ENCODE assay signal across 20 cellular contexts in genomic region chr20:15146948-15147347, GRCh38.
A peak's percentile ranks its signal among the peaks of the same experiment; 100 is the strongest.
DNase-seq lines count a peak whose midpoint lies in the region; TF ChIP-seq lines count a peak whose summit lies in the region.
"Had no signal": no experiment of that assay in that cellular context is flagged by ENCODE, and none has a peak within 500 bp of the region (broad histone marks: within the 10 kb centered on the region; RNA-seq: fewer than 3 reads in every experiment).

No MANE protein-coding gene starts in this region.

- H3K4me3 ChIP-seq in mesendoderm (ENCODE audit: low read length) (no peak overlapping the region), suprapubic skin (no peak overlapping the region)
- H3K4me3 ChIP-seq: GM12878, GM23248, SJSA1 had no signal

- no peak overlapping the region for H2BK120ac ChIP-seq in mesendoderm (ENCODE audit: low read depth, low read length)

- H3K23ac ChIP-seq in mesendoderm (ENCODE audit: low read length): no peak overlapping the region

- H3K4me2 ChIP-seq in mesendoderm (ENCODE audit: low read length): no peak overlapping the region

- DNase-seq in NCI-H1092 treated with DMSO at 0.1 percent for 48 hours (lab: John Stamatoyannopoulos, UW) (peak; percentile 7), NCI-H1092 (lab: John Stamatoyannopoulos, UW) (no peak), NCI-H1105 (lab: John Stamatoyannopoulos, UW) (peak; percentile 29), NCI-H524 (lab: John Stamatoyannopoulos, UW) (peak; percentile 25 to 81), mesendoderm (peak; percentile 20), substantia nigra (lab: John Stamatoyannopoulos, UW) (no peak), RPMI8226 (no peak), suprapubic skin (ENCODE audit: low spot score in 2 of 2) (no peak)
- DNase-seq: 8988T; BE2C; Calu3; CD4-positive, alpha-beta T cell; DMS79 treated with DMSO at 0.1 percent for 48 hours; GM23248; NCI-H1694 treated with DMSO at 0.1 percent for 48 hours; NCI-H510A treated with DMSO at 0.1 percent for 48 hours; PC-3 had no signal

- no peak for TF ChIP-seq POLR2A in suprapubic skin (IDR thresholded peaks at IDR 0.05)

- no peak overlapping the region for H2AK5ac ChIP-seq in mesendoderm (ENCODE audit: low read length)

- no peaks in the 10 kb centered on the region for H3K79me2 ChIP-seq in mesendoderm (ENCODE audit: control insufficient read depth, insufficient read depth, low read length)

- TF ChIP-seq CTCF in suprapubic skin (IDR thresholded peaks at IDR 0.05): no peak

- no CpG with 5 or more reads among the region's 2 CpGs for WGBS in mesendoderm (ENCODE audit: extremely low coverage, insufficient coverage, low lambda C conversion rate)
- WGBS in suprapubic skin: 74% methylated on average over 2 of the region's 2 CpGs

- no peak overlapping the region for H2BK15ac ChIP-seq in mesendoderm (replicated peaks; ENCODE audit: low read depth)

- no peak overlapping the region for H4K8ac ChIP-seq in mesendoderm (ENCODE audit: low read depth, low read length)

- no peak overlapping the region for H3K18ac ChIP-seq in mesendoderm (ENCODE audit: low read length)

- H3K79me1 ChIP-seq in mesendoderm (ENCODE audit: low read length): no peaks in the 10 kb centered on the region

- H3K36me3 ChIP-seq in mesendoderm (ENCODE audit: control insufficient read depth, insufficient read depth, low read length) (no peaks in the 10 kb centered on the region), suprapubic skin (no peaks in the 10 kb centered on the region)
- H3K36me3 ChIP-seq: BE2C, SJSA1 had no signal

- H3K56ac ChIP-seq in mesendoderm (ENCODE audit: low read length): no peak overlapping the region

- H3K9ac ChIP-seq in mesendoderm (ENCODE audit: low read length): no peak overlapping the region
- H3K9ac ChIP-seq: GM23248 had no signal

- no peak for TF ChIP-seq EP300 in suprapubic skin (IDR thresholded peaks at IDR 0.05)

- H3K27me3 ChIP-seq in mesendoderm (ENCODE audit: insufficient read depth, low read length, poor library complexity): no peaks in the 10 kb centered on the region
- no peaks in the 10 kb centered on the region for H3K27me3 ChIP-seq in suprapubic skin
- H3K27me3 ChIP-seq: BE2C, SJSA1 had no signal

- no peaks in the 10 kb centered on the region for H3K4me1 ChIP-seq in mesendoderm (ENCODE audit: control insufficient read depth, low read depth, low read length)
- no peaks in the 10 kb centered on the region for H3K4me1 ChIP-seq in suprapubic skin
- H3K4me1 ChIP-seq: BE2C, SJSA1 had no signal

- H3K4ac ChIP-seq in mesendoderm (ENCODE audit: low read depth, low read length): no peak overlapping the region

- no peak overlapping the region for H2BK5ac ChIP-seq in mesendoderm (ENCODE audit: low read length)

- no peaks in the 10 kb centered on the region for H3K9me3 ChIP-seq in suprapubic skin
- H3K9me3 ChIP-seq: BE2C, SJSA1 had no signal

- H3K27ac ChIP-seq in mesendoderm (ENCODE audit: low read depth, low read length): no peak overlapping the region
- H3K27ac ChIP-seq in substantia nigra (ENCODE audit: low read depth, low read length, poor library complexity, severe bottlenecking): no peak overlapping the region
- no peak overlapping the region for H3K27ac ChIP-seq in suprapubic skin
- H3K27ac ChIP-seq: GM23248, HL-60, SJSA1 had no signal

- no peak overlapping the region for H4K5ac ChIP-seq in mesendoderm (ENCODE audit: low read length)

Comparison
In these comparisons a context has a peak if more than half of its experiments do, and no peak if none do; other contexts are left out.
1. DNase-seq: peak in NCI-H1092 treated with DMSO at 0.1 percent for 48 hours (single experiment), NCI-H1105 (single experiment), NCI-H524 (2 of 2) and mesendoderm (single experiment); none in NCI-H1092 (single experiment), substantia nigra (0 of 49), RPMI8226 (single experiment) and suprapubic skin (0 of 2).